Comparison of ENCODE assay signal across 8 cellular contexts in genomic region chr14:55129428-55130193, GRCh38. TPM values are rescaled to one million over a fixed set of nuclear protein-coding genes. Genes with fewer than 3 reads are reported as not detected.
DNase-seq lines count a peak whose midpoint lies in the region; ATAC-seq and TF ChIP-seq lines count a peak whose summit lies in the region.

No MANE protein-coding gene starts in this region.

- intact Hi-C loops in right lobe of liver (cut with DNase I), result no loop called here

- H3K4me3 ChIP-seq in right lobe of liver, result peak overlapping the region; percentile 45 to 53 (median 49)

- no peaks in the 10 kb centered on the region for H3K27me3 ChIP-seq in right lobe of liver

- H3K9me3 ChIP-seq in right lobe of liver, result no peaks in the 10 kb centered on the region

- TF ChIP-seq CTCF in GM20000 (IDR thresholded peaks at IDR 0.05; ENCODE audit: extremely low read depth, missing control alignments) (no peak), right lobe of liver (IDR thresholded peaks at IDR 0.05) (no peak)

- in situ Hi-C loops in Caki2 (cut with HindIII; ENCODE audit: low pct_unique_long_range_greater_than_20kb, low sequenced_read_pairs), result no loop called here

- no peaks in the 10 kb centered on the region for H3K36me3 ChIP-seq in right lobe of liver

- peak overlapping the region; percentile 0 for H3K27ac ChIP-seq in cingulate gyrus (ENCODE audit: low read depth, low read length)
- peak overlapping the region; percentile 39 to 82 (median 68) for H3K27ac ChIP-seq in right lobe of liver

- ATAC-seq in HG03571 (IDR thresholded peaks at IDR 0.05; ENCODE audit: unreplicated experiment), result peak; percentile 53
- ATAC-seq in right lobe of liver, result peak; percentile 57 to 71 (median 62)

- no peak for TF ChIP-seq POLR2A in right lobe of liver (IDR thresholded peaks at IDR 0.05)

- DNase-seq in Caki2 (ENCODE audit: low read depth), result peak; percentile 67
- DNase-seq in GM20000 (ENCODE audit: low spot score), result peak; percentile 79
- peak; percentile 57 for DNase-seq in activated CD4-positive, CD25-positive, alpha-beta regulatory T cell treated with anti-CD3 and anti-CD28 coated beads, Interleukin-2, amount 50 U/mL, for 72 hours
- DNase-seq in right lobe of liver, result peak; percentile 50 to 71 (median 66)
- DNase-seq in stimulated activated CD8-positive, alpha-beta memory T cell treated with anti-CD3 and anti-CD28 coated beads, Interleukin-12 subunit alpha, Interleukin-12 subunit beta, amount 100 ng/mL, for 1 hour (ENCODE audit: low read depth), result peak; percentile 26
- no peak for DNase-seq in DMS79 (lab: John Stamatoyannopoulos, UW)

- peaks cover 0 to 12% (median 0%) of the 10 kb centered on the region in 4 donors for H3K4me1 ChIP-seq in right lobe of liver

- 0% methylated on average over 12 of the region's 53 CpGs for WGBS in right lobe of liver (ENCODE audit: insufficient coverage, low coverage, low lambda C conversion rate, missing lambda C conversion rate)

RNA-seq across cellular contexts. Expression of gene LGALS3, which starts 0.6 kb away (rescaled TPM):
- 246 and 274 TPM in 2 replicates for total RNA-seq in Caki2 (2014; rRNA removed; shearing (Covaris generic); ENCODE audit: low replicate concordance)
- total RNA-seq in right lobe of liver, result 10 to 100 TPM in 3 of 6 experiments, 1 to 10 TPM in 3; 3.1 to 21.6 (median 12.3) TPM

Comparison
In these comparisons a context has a peak if more than half of its experiments do, and no peak if none do; other contexts are left out.
1. RNA of gene LGALS3, which starts 0.6 kb away (total RNA-seq): 246 to 274 TPM in Caki2; 3.1 to 21.6 TPM in right lobe of liver; every median in the first group is over 10 times any median in the second.